ENCODE assay signal across 10 cellular contexts in genomic region chr11:2383823-2384722, GRCh38. TPM values are rescaled to one million over a fixed set of nuclear protein-coding genes. Genes with fewer than 3 reads are reported as not detected.
DNase-seq lines count a peak whose midpoint lies in the region; ATAC-seq and TF ChIP-seq lines count a peak whose summit lies in the region.
"Had no signal": no experiment of that assay in that cellular context is flagged by ENCODE, and none has a peak within 500 bp of the region (broad histone marks: within the 10 kb centered on the region; RNA-seq: fewer than 3 reads in every experiment).

No MANE protein-coding gene starts in this region.

- H3K36me3 Mint-ChIP-seq in natural killer cell = no peaks in the 10 kb centered on the region
- peaks cover 22% of the 10 kb centered on the region for H3K36me3 Mint-ChIP-seq in Caco-2 (ENCODE audit: insufficient read depth, unreplicated experiment)
- H3K36me3 Mint-ChIP-seq: activated naive CD4-positive, alpha-beta T cell treated with anti-CD3 and anti-CD28 coated beads, Interleukin-2, amount 50 U/mL, for 24 hours had no signal

- no peak overlapping the region for H2AFZ ChIP-seq in Karpas-422 (ENCODE audit: low read length)
- H2AFZ ChIP-seq: parathyroid adenoma had no signal

- H3K27ac ChIP-seq in Karpas-422 (ENCODE audit: low read length) (peak overlapping the region; percentile 100), dorsolateral prefrontal cortex (peak overlapping the region; percentile 6 to 96 (median 84)), brain microvascular endothelial cell (no peak overlapping the region)

- H3K36me3 ChIP-seq in Karpas-422 (ENCODE audit: insufficient read depth, low read length) = no peaks in the 10 kb centered on the region
- H3K36me3 ChIP-seq in brain microvascular endothelial cell (replicated peaks) = no peaks in the 10 kb centered on the region
- no peaks in the 10 kb centered on the region; the same call in 1 of the 2 replicates for H3K36me3 ChIP-seq in Caco-2 (ENCODE audit: control insufficient read depth, insufficient read depth, low read length)

- H3K27me3 Mint-ChIP-seq in natural killer cell (ENCODE audit: low read depth in 2 of 2) (no peaks in the 10 kb centered on the region), Caco-2 (ENCODE audit: insufficient read depth, unreplicated experiment) (no peaks in the 10 kb centered on the region)
- H3K27me3 Mint-ChIP-seq: activated naive CD4-positive, alpha-beta T cell treated with anti-CD3 and anti-CD28 coated beads, Interleukin-2, amount 50 U/mL, for 24 hours had no signal

- H3K4me2 ChIP-seq in Karpas-422 (ENCODE audit: low read depth, low read length, poor library complexity, severe bottlenecking) = peak overlapping the region; percentile 97

- CTCF ChIA-PET in Caco-2 (lab: Charles Lee) = no interaction called here

- H3K9me3 Mint-ChIP-seq in natural killer cell = no peaks in the 10 kb centered on the region
- no peaks in the 10 kb centered on the region for H3K9me3 Mint-ChIP-seq in Caco-2 (ENCODE audit: unreplicated experiment)
- H3K9me3 Mint-ChIP-seq: activated naive CD4-positive, alpha-beta T cell treated with anti-CD3 and anti-CD28 coated beads, Interleukin-2, amount 50 U/mL, for 24 hours had no signal

- H3K4me1 Mint-ChIP-seq in natural killer cell = peaks cover 37 to 92% of the 10 kb centered on the region in 2 donors
- H3K4me1 Mint-ChIP-seq in Caco-2 (ENCODE audit: low read depth, unreplicated experiment) = no peaks in the 10 kb centered on the region

- H3K27me3 ChIP-seq in Karpas-422 (ENCODE audit: low read length) = no peaks in the 10 kb centered on the region
- H3K27me3 ChIP-seq in dorsolateral prefrontal cortex = no peaks in the 10 kb centered on the region
- H3K27me3 ChIP-seq in brain microvascular endothelial cell (replicated peaks) = no peaks in the 10 kb centered on the region
- no peaks in the 10 kb centered on the region for H3K27me3 ChIP-seq in Caco-2 (replicated peaks; ENCODE audit: control insufficient read depth, insufficient read depth, low read length)

- POLR2A ChIA-PET in Caco-2 (lab: Charles Lee) = no interaction called here

- no TSS peak for BruUV-seq in Caco-2 (replicated peaks; lab: Mats Ljungman, UMichigan)

- H3K4me3 ChIP-seq in Karpas-422 (ENCODE audit: low read length) (peak overlapping the region; percentile 67), dorsolateral prefrontal cortex (peak overlapping the region in 25 of 59 donors; percentile 1 to 98 (median 29)), brain microvascular endothelial cell (ENCODE audit: low read depth, low read length) (no peak overlapping the region), Caco-2 (ENCODE audit: low read depth, low read length) (no peak overlapping the region)

- H3K4me1 ChIP-seq in Karpas-422 (ENCODE audit: low read length) (peaks cover 94% of the 10 kb centered on the region), Caco-2 (no peaks in the 10 kb centered on the region)

- peak overlapping the region; percentile 99 for H3K9ac ChIP-seq in Karpas-422 (ENCODE audit: low read length)
- H3K9ac ChIP-seq: parathyroid adenoma had no signal

- H4K20me1 ChIP-seq in Karpas-422 (ENCODE audit: insufficient read depth, low read depth, low read length) = peaks cover 48% of the 10 kb centered on the region

- no peak for TF ChIP-seq CTCF in dorsolateral prefrontal cortex (IDR thresholded peaks at IDR 0.05 in 54 of 56, conservative IDR thresholded peaks at IDR 0.05 in 2 of 56; ENCODE audit: low read depth in 1 of 56, partially characterized antibody in 56 of 56)
- no peak for TF ChIP-seq CTCF in natural killer cell (IDR thresholded peaks at IDR 0.05)
- no peak for TF ChIP-seq CTCF in brain microvascular endothelial cell (IDR thresholded peaks at IDR 0.05; ENCODE audit: low read depth, low read length, missing control alignments)
- no peak for TF ChIP-seq CTCF in Caco-2 (IDR thresholded peaks at IDR 0.05; ENCODE audit: insufficient read depth in 1 of 2, low read depth in 1 of 2, low read length in 1 of 2, severe bottlenecking in 1 of 2, unreplicated experiment in 1 of 2)

- intact Hi-C loops in dorsolateral prefrontal cortex (cut with DNase I) = loop anchor here in 1 of 2 donors (2.0 to 5.0 kb wide), 2 partner anchors 15 to 77 kb away; no protein-coding TSS in a partner anchor
- intact Hi-C loops in natural killer cell (cut with micrococcal nuclease) = no loop called here
- intact Hi-C loops in Caco-2 (cut with micrococcal nuclease; ENCODE audit: unreplicated experiment) = no loop called here

- DNase-seq in C1 segment of cervical spinal cord (lab: John Stamatoyannopoulos, UW) = peak in 9 of 14 donors; percentile 25 to 84 (median 59)
- peak; percentile 93 for DNase-seq in Karpas-422
- DNase-seq in dorsolateral prefrontal cortex = peak in 1 of 10 donors; percentile 32
- no peak for DNase-seq in natural killer cell
- DNase-seq in NCI-H1105 treated with DMSO at 0.1 percent for 48 hours (lab: John Stamatoyannopoulos, UW) = no peak
- DNase-seq in brain microvascular endothelial cell = no peak
- no peak for DNase-seq in NCI-H1694 (lab: John Stamatoyannopoulos, UW)
- DNase-seq in Caco-2 = no peak

- H3K9me2 ChIP-seq in Karpas-422 (replicated peaks; ENCODE audit: insufficient read depth, low read length) = no peaks in the 10 kb centered on the region

- H3K27ac Mint-ChIP-seq in natural killer cell (peak overlapping the region; percentile 59 to 88), Caco-2 (ENCODE audit: unreplicated experiment) (no peak overlapping the region)
- H3K27ac Mint-ChIP-seq: activated naive CD4-positive, alpha-beta T cell treated with anti-CD3 and anti-CD28 coated beads, Interleukin-2, amount 50 U/mL, for 24 hours had no signal

- no peak for ATAC-seq in natural killer cell

- H3K4me3 Mint-ChIP-seq in natural killer cell (peak overlapping the region; percentile 74), Caco-2 (ENCODE audit: unreplicated experiment) (no peak overlapping the region)
- H3K4me3 Mint-ChIP-seq: activated naive CD4-positive, alpha-beta T cell treated with anti-CD3 and anti-CD28 coated beads, Interleukin-2, amount 50 U/mL, for 24 hours had no signal

- in situ Hi-C loops in brain microvascular endothelial cell (cut with HindIII; ENCODE audit: low pct_ligation_motif_present, low sequenced_read_pairs) = no loop called here

- H3K79me2 ChIP-seq in Karpas-422 (ENCODE audit: low read length) = peaks cover 70% of the 10 kb centered on the region

- H3K9me3 ChIP-seq in Karpas-422 (ENCODE audit: low read length) (no peaks in the 10 kb centered on the region), Caco-2 (no peaks in the 10 kb centered on the region)

RNA-seq across cellular contexts. Expression of gene CD81, which starts 7.0 kb away (rescaled TPM):
- total RNA-seq in Karpas-422 (2014; rRNA removed; shearing (Covaris generic); ENCODE audit: low replicate concordance) = 356 and 467 TPM in 2 replicates
- 100 to 1,000 TPM; 342 to 666 (median 436) TPM for total RNA-seq in dorsolateral prefrontal cortex
- total RNA-seq in natural killer cell = 100 to 1,000 TPM; 263 to 292 (median 263) TPM
- 397 and 412 TPM in 2 replicates for total RNA-seq in Caco-2 (2022)

RNA-seq across cellular contexts. Expression of gene TSSC4, which starts 16.5 kb away (rescaled TPM):
- total RNA-seq in Karpas-422 (2014; rRNA removed; shearing (Covaris generic); ENCODE audit: low replicate concordance) = 25.3 and 47.5 TPM in 2 replicates
- total RNA-seq in dorsolateral prefrontal cortex = 10 to 100 TPM; 23.7 to 48.6 (median 34.3) TPM
- 10 to 100 TPM; 52.8 to 67.9 (median 59.3) TPM for total RNA-seq in natural killer cell
- total RNA-seq in Caco-2 (2022) = 46.2 and 60.9 TPM in 2 replicates

Comparison
In these comparisons a context has a peak if more than half of its experiments do, and no peak if none do; other contexts are left out.
1. DNase-seq: peak in C1 segment of cervical spinal cord (9 of 14) and Karpas-422 (single experiment); none in natural killer cell (single experiment), NCI-H1105 treated with DMSO at 0.1 percent for 48 hours (single experiment), brain microvascular endothelial cell (single experiment), NCI-H1694 (single experiment) and Caco-2 (0 of 2).